Comparison of ENCODE assay signal across 17 cellular contexts in genomic region chr11:73262851-73263495, GRCh38. TPM values are rescaled to one million over a fixed set of nuclear protein-coding genes. Genes with fewer than 3 reads are reported as not detected.
DNase-seq lines count a peak whose midpoint lies in the region; ATAC-seq, FAIRE-seq and TF ChIP-seq lines count a peak whose summit lies in the region.
"Had no signal": no experiment of that assay in that cellular context is flagged by ENCODE, and none has a peak within 500 bp of the region (broad histone marks: within the 10 kb centered on the region; RNA-seq: fewer than 3 reads in every experiment).

No MANE protein-coding gene starts in this region.

- no peak overlapping the region for H3K4me3 ChIP-seq in bronchial epithelial cell (ENCODE audit: low read depth, low read length)

- H3K36me3 ChIP-seq in bronchial epithelial cell (ENCODE audit: control insufficient read depth, insufficient read depth, low read length), result no peaks in the 10 kb centered on the region

- no peak for TF ChIP-seq CTCF in HFFc6 (IDR thresholded peaks at IDR 0.05)
- TF ChIP-seq CTCF in bronchial epithelial cell (IDR thresholded peaks at IDR 0.05; ENCODE audit: insufficient read depth, low read length, severe bottlenecking), result no peak

- no peak overlapping the region for H3K4me3 Mint-ChIP-seq in HFFc6
- H3K4me3 Mint-ChIP-seq: activated B cell treated with CpG ODN at 0.5 μM for 24 hours; CD8-positive, alpha-beta memory T cell had no signal

- no peak overlapping the region for H3K27ac Mint-ChIP-seq in HFFc6
- H3K27ac Mint-ChIP-seq: activated B cell treated with CpG ODN at 0.5 μM for 24 hours had no signal

- peaks cover 13% of the 10 kb centered on the region for H3K27me3 Mint-ChIP-seq in HFFc6 (ENCODE audit: insufficient read depth)

- H3K9me3 Mint-ChIP-seq in HFFc6, result no peaks in the 10 kb centered on the region
- H3K9me3 Mint-ChIP-seq: activated B cell treated with CpG ODN at 0.5 μM for 24 hours; CD8-positive, alpha-beta memory T cell had no signal

- H3K4me1 Mint-ChIP-seq in HFFc6 (ENCODE audit: low read depth), result peaks cover 38% of the 10 kb centered on the region
- H3K4me1 Mint-ChIP-seq: CD8-positive, alpha-beta memory T cell had no signal

- no peaks in the 10 kb centered on the region for H3K36me3 Mint-ChIP-seq in HFFc6 (ENCODE audit: low read depth)
- H3K36me3 Mint-ChIP-seq: CD8-positive, alpha-beta memory T cell had no signal

- H3K27me3 ChIP-seq in bronchial epithelial cell (ENCODE audit: control insufficient read depth, insufficient read depth, low read length), result no peaks in the 10 kb centered on the region

- peak; percentile 81 for FAIRE-seq in bronchial epithelial cell (lab: Jason Lieb, UNC)

- ATAC-seq in GM18868 (IDR thresholded peaks at IDR 0.05; ENCODE audit: unreplicated experiment), result no peak
- ATAC-seq in GM18867 (IDR thresholded peaks at IDR 0.05; ENCODE audit: unreplicated experiment), result no peak
- ATAC-seq: left cardiac atrium had no signal

- DNase-seq in A172 (ENCODE audit: low spot score), result peak; percentile 22
- peak; percentile 37 for DNase-seq in HFFc6
- DNase-seq in bronchial epithelial cell (ENCODE audit: low read depth), result peak; percentile 65
- peak; percentile 38 for DNase-seq in glomerular visceral epithelial cell (ENCODE audit: extremely low spot score)
- DNase-seq in stimulated activated naive CD4-positive, alpha-beta T cell (lab: John Stamatoyannopoulos, UW), result no peak
- no peak for DNase-seq in NCI-H510A (lab: John Stamatoyannopoulos, UW)
- DNase-seq: activated B cell treated with CpG ODN at 0.5 μM for 24 hours; activated naive CD4-positive, alpha-beta T cell treated with Interleukin-2 at 50 U/mL for 16 hours; CD8-positive, alpha-beta memory T cell; dermis blood vessel endothelial cell; left cardiac atrium; NCI-H1930; NCI-H446 treated with DMSO at 0.1 percent for 48 hours; SIG-M5; T-helper 2 cell had no signal

RNA-seq across cellular contexts. Expression of gene P2RY6, which starts 9.2 kb away (rescaled TPM):
- not detected in 2 replicates for total RNA-seq in A172 (2014; rRNA removed; shearing (Covaris generic))
- 1 to 10 TPM in 4 of 6 experiments, under 1 TPM in 2; 0.54 to 2.4 (median 1.9) TPM for total RNA-seq in HFFc6 (2021; fragmentation: NEBNext Ultra II Directional; extraction: Animal tissue kit (Norgen Biotek cat#: 25700))
- total RNA-seq in bronchial epithelial cell, result 0.26 TPM in 1 of 2 replicates, not detected in the other
- total RNA-seq: dermis blood vessel endothelial cell had no signal

RNA-seq across cellular contexts. Expression of gene P2RY2, which starts 44.9 kb away (rescaled TPM):
- not detected in 2 replicates for total RNA-seq in A172 (2014; rRNA removed; shearing (Covaris generic))
- under 1 TPM in 5 of 6 experiments, not detected in 1; 0.08 to 0.20 (median 0.16) TPM for total RNA-seq in HFFc6 (2021; fragmentation: NEBNext Ultra II Directional; extraction: Animal tissue kit (Norgen Biotek cat#: 25700))
- total RNA-seq in bronchial epithelial cell, result 9.0 and 13.7 TPM in 2 replicates
- total RNA-seq: CD8-positive, alpha-beta memory T cell had no signal

RNA-seq across cellular contexts. Expression of gene ARHGEF17, which starts 45.1 kb away (rescaled TPM):
- 9.8 and 25.0 TPM in 2 replicates for total RNA-seq in A172 (2014; rRNA removed; shearing (Covaris generic))
- 100 to 1,000 TPM in 2 of 6 experiments, 10 to 100 TPM in 4; 84.6 to 112 (median 92.1) TPM for total RNA-seq in HFFc6 (2021; fragmentation: NEBNext Ultra II Directional; extraction: Animal tissue kit (Norgen Biotek cat#: 25700))
- total RNA-seq in bronchial epithelial cell, result 4.5 and 5.1 TPM in 2 replicates
- total RNA-seq: CD8-positive, alpha-beta memory T cell had no signal

Comparison
In these comparisons a context has a peak if more than half of its experiments do, and no peak if none do; other contexts are left out.
1. DNase-seq: peak in A172 (single experiment), HFFc6 (single experiment), bronchial epithelial cell (single experiment) and glomerular visceral epithelial cell (single experiment); none in stimulated activated naive CD4-positive, alpha-beta T cell (0 of 6) and NCI-H510A (single experiment).